ENCODE assay signal across 8 cellular contexts in genomic region chr20:63682384-63683139, GRCh38. TPM values are rescaled to one million over a fixed set of nuclear protein-coding genes. Genes with fewer than 3 reads are reported as not detected.
DNase-seq lines count a peak whose midpoint lies in the region; ATAC-seq and TF ChIP-seq lines count a peak whose summit lies in the region.

No MANE protein-coding gene starts in this region.

- peak overlapping the region; percentile 68 for H3K9ac ChIP-seq in adipocyte (ENCODE audit: low read length)

- POLR2A ChIA-PET in HEK293 (lab: Yijun Ruan, JAX), result interaction anchor here (0.6 to 3.1 kb wide), 9 partner anchors 9 to 137 kb away, joined by 3 to 14 read pairs (median 3); partner anchors contain the start of genes HELZ2 and RTEL1

- no peak overlapping the region for H3K4me3 Mint-ChIP-seq in CD14-positive monocyte

- TF ChIP-seq CTCF in HEK293 (tag by site-specific recombination; IDR thresholded peaks at IDR 0.05), result no peak
- no peak for TF ChIP-seq CTCF in right atrium auricular region (IDR thresholded peaks at IDR 0.05)
- no peak for TF ChIP-seq CTCF in spleen (IDR thresholded peaks at IDR 0.05 in 8 of 11, conservative IDR thresholded peaks at IDR 0.05 in 3 of 11)
- no peak for TF ChIP-seq CTCF in CD14-positive monocyte (IDR thresholded peaks at IDR 0.05)

- peaks cover 0 to 2% (median 0%) of the 10 kb centered on the region in 3 donors for H3K27me3 Mint-ChIP-seq in CD14-positive monocyte (ENCODE audit: low read depth in 3 of 3)

- H3K27me3 ChIP-seq in adipocyte (replicated peaks; ENCODE audit: control insufficient read depth, insufficient read depth, low read length) (no peaks in the 10 kb centered on the region), right atrium auricular region (no peaks in the 10 kb centered on the region), spleen (replicated peaks in 1 of 7) (peaks cover 0 to 6% (median 0%) of the 10 kb centered on the region in 7 donors)

- in situ Hi-C loops in KBM-7 (cut with MboI; ENCODE audit: low pct_unique_long_range_greater_than_20kb, low sequenced_read_pairs), result no loop called here

- no peak for TF ChIP-seq POLR2A in spleen (IDR thresholded peaks at IDR 0.05)

- H3K4me1 ChIP-seq in HEK293 (ENCODE audit: control insufficient read depth, insufficient read depth, low read length) (no peaks in the 10 kb centered on the region), adipocyte (ENCODE audit: control insufficient read depth, insufficient read depth, low read length) (peaks cover 35% of the 10 kb centered on the region), right atrium auricular region (peaks cover 0 to 46% of the 10 kb centered on the region in 2 donors), spleen (peaks cover 15 to 56% (median 42%) of the 10 kb centered on the region in 6 donors)

- peaks cover 0 to 2% (median 0%) of the 10 kb centered on the region in 7 donors for H3K9me3 Mint-ChIP-seq in CD14-positive monocyte

- 48 to 67% (median 58%) methylated on average over 18 to 22 of the region's 22 CpGs for WGBS in spleen, 5 donors

- peaks cover 0 to 21% of the 10 kb centered on the region in 2 experiments; a peak in 2 of 3 replicates for H3K36me3 ChIP-seq in HEK293 (ENCODE audit: control insufficient read depth in 2 of 2, insufficient read depth in 1 of 2, low read length in 2 of 2)
- peaks cover 12% of the 10 kb centered on the region for H3K36me3 ChIP-seq in adipocyte (ENCODE audit: control insufficient read depth, insufficient read depth, low read length, severe bottlenecking)
- H3K36me3 ChIP-seq in right atrium auricular region, result peaks cover 11% of the 10 kb centered on the region
- peaks cover 0 to 37% (median 9%) of the 10 kb centered on the region in 6 donors for H3K36me3 ChIP-seq in spleen

- peaks cover 31% of the 10 kb centered on the region for H3K4me1 Mint-ChIP-seq in CD14-positive monocyte

- H3K36me3 Mint-ChIP-seq in CD14-positive monocyte, result peaks cover 19 to 30% of the 10 kb centered on the region in 2 donors

- H3K9me3 ChIP-seq in HEK293 (ENCODE audit: control insufficient read depth, insufficient read depth, low read depth, low read length) (no peaks in the 10 kb centered on the region), adipocyte (ENCODE audit: control insufficient read depth, low read length) (no peaks in the 10 kb centered on the region), right atrium auricular region (no peaks in the 10 kb centered on the region), spleen (no peaks in the 10 kb centered on the region)

- H3K4me3 ChIP-seq in HEK293 (ENCODE audit: low read depth, low read length), result no peak overlapping the region
- H3K4me3 ChIP-seq in adipocyte (ENCODE audit: low read length), result no peak overlapping the region
- no peak overlapping the region for H3K4me3 ChIP-seq in right atrium auricular region
- no peak overlapping the region for H3K4me3 ChIP-seq in spleen

- DNase-seq in adipocyte (ENCODE audit: low read depth), result peak; percentile 96
- peak; percentile 90 for DNase-seq in right atrium auricular region (ENCODE audit: low spot score)
- DNase-seq in spleen, result peak; percentile 77
- DNase-seq in CD14-positive monocyte (ENCODE audit: low spot score), result no peak
- DNase-seq in KBM-7, result no peak

- ATAC-seq in GM19467 (IDR thresholded peaks at IDR 0.05; ENCODE audit: unreplicated experiment) (no peak), HG03378 (IDR thresholded peaks at IDR 0.05; ENCODE audit: unreplicated experiment) (no peak)

- intact Hi-C loops in spleen (cut with DNase I; ENCODE audit: low total_unique reads) (no loop called here), CD14-positive monocyte (cut with micrococcal nuclease) (no loop called here)

- H3K27ac ChIP-seq in HEK293 (ENCODE audit: extremely low read depth, low read depth, low read length), result no peak overlapping the region
- H3K27ac ChIP-seq in right atrium auricular region, result peak overlapping the region; percentile 80 to 85
- H3K27ac ChIP-seq in spleen, result peak overlapping the region; percentile 60 to 90 (median 76)

- H3K27ac Mint-ChIP-seq in CD14-positive monocyte, result peak overlapping the region in 2 of 7 donors; percentile 35 to 37

- CTCF ChIA-PET in HEK293 (lab: Yijun Ruan, JAX), result interaction anchor here (0.6 to 1.2 kb wide), 4 partner anchors 103 to 710 kb away, joined by 3 to 4 read pairs (median 4); partner anchors contain the start of gene PTK6

TF ChIP-seq in HEK293, 187 proteins besides CTCF, POLR2A, EP300 and RAD21 (continues in another document):
- no peak for TF ChIP-seq ZBTB11 (tag by site-specific recombination; conservative IDR thresholded peaks at IDR 0.05; ENCODE audit: low read depth)
- no peak for TF ChIP-seq ZSCAN4 (tag by site-specific recombination; IDR thresholded peaks at IDR 0.05)
- no peak for TF ChIP-seq ZFP3 (tag by site-specific recombination; IDR thresholded peaks at IDR 0.05; ENCODE audit: low read depth)
- TF ChIP-seq HOXD13 (CRISPR knock-in tag; IDR thresholded peaks at IDR 0.05; ENCODE audit: borderline replicate concordance), result no peak
- TF ChIP-seq SCRT1 (tag by site-specific recombination; IDR thresholded peaks at IDR 0.05; ENCODE audit: borderline replicate concordance), result no peak
- no peak for TF ChIP-seq ZNF626 (tag by site-specific recombination; IDR thresholded peaks at IDR 0.05)
- no peak for TF ChIP-seq YY2 (tag by site-specific recombination; IDR thresholded peaks at IDR 0.05)
- TF ChIP-seq KLF1 (tag by site-specific recombination; IDR thresholded peaks at IDR 0.05), result no peak
- peak; percentile 29; the same call in 1 of the 2 replicates for TF ChIP-seq KLF17 (tag by site-specific recombination; IDR thresholded peaks at IDR 0.05)
- TF ChIP-seq ZNF10 (tag by site-specific recombination; IDR thresholded peaks at IDR 0.05), result no peak
- TF ChIP-seq ZBTB8A (tag by site-specific recombination; IDR thresholded peaks at IDR 0.05), result no peak

RNA-seq across cellular contexts. Expression of gene TNFRSF6B, which starts 13.9 kb away (rescaled TPM):
- total RNA-seq in right atrium auricular region (1 to 10 TPM; 1.2 to 3.8 TPM), spleen (100 to 1,000 TPM in 1 of 7 donors, 10 to 100 TPM in 5, 1 to 10 TPM in 1; 8.9 to 104 (median 41.0) TPM)
- polyA plus RNA-seq in spleen (10 to 100 TPM; 12.3 to 28.1 (median 23.8) TPM), CD14-positive monocyte (not detected)

RNA-seq across cellular contexts. Expression of gene RTEL1, which starts 24.4 kb away (rescaled TPM):
- 1 to 10 TPM; 4.8 to 9.2 TPM for total RNA-seq in right atrium auricular region
- 10 to 100 TPM; 36.4 to 49.8 (median 43.2) TPM for total RNA-seq in spleen
- polyA plus RNA-seq in spleen, result 10 to 100 TPM in 2 of 3 donors, 1 to 10 TPM in 1; 7.3 to 23.1 (median 19.1) TPM
- 1 to 10 TPM; 1.0 to 4.8 TPM for polyA plus RNA-seq in CD14-positive monocyte

RNA-seq across cellular contexts. Expression of gene ARFRP1, which starts 25.2 kb away (rescaled TPM):
- 10 to 100 TPM; 33.5 to 39.4 TPM for total RNA-seq in right atrium auricular region
- 10 to 100 TPM; 36.7 to 84.2 (median 60.8) TPM for total RNA-seq in spleen
- 100 to 1,000 TPM in 1 of 3 donors, 10 to 100 TPM in 2; 64.5 to 118 (median 83.8) TPM for polyA plus RNA-seq in spleen
- polyA plus RNA-seq in CD14-positive monocyte, result 10 to 100 TPM; 18.2 to 20.7 TPM

RNA-seq across cellular contexts. Expression of gene ZGPAT, which starts 25.3 kb away (rescaled TPM):
- total RNA-seq in right atrium auricular region (10 to 100 TPM; 11.9 to 15.1 TPM), spleen (10 to 100 TPM; 23.6 to 45.7 (median 38.1) TPM)
- polyA plus RNA-seq in spleen (10 to 100 TPM; 27.6 to 72.8 (median 50.0) TPM), CD14-positive monocyte (10 to 100 TPM; 24.2 to 28.3 TPM)

RNA-seq across cellular contexts. Expression of gene STMN3, which starts 29.3 kb away (rescaled TPM):
- total RNA-seq in right atrium auricular region (10 to 100 TPM in 1 of 2 donors, 1 to 10 TPM in 1; 5.7 to 10.1 TPM), spleen (10 to 100 TPM; 16.1 to 57.0 (median 44.0) TPM)
- polyA plus RNA-seq in spleen (10 to 100 TPM; 21.2 to 38.9 (median 24.6) TPM), CD14-positive monocyte (under 1 TPM; 0.10 to 0.15 TPM)

Comparison
In these comparisons a context has a peak if more than half of its experiments do, and no peak if none do; other contexts are left out.
1. DNase-seq: peak in adipocyte (single experiment), right atrium auricular region (single experiment) and spleen (single experiment); none in CD14-positive monocyte (single experiment) and KBM-7 (single experiment).